In the genomic region with DNA sequence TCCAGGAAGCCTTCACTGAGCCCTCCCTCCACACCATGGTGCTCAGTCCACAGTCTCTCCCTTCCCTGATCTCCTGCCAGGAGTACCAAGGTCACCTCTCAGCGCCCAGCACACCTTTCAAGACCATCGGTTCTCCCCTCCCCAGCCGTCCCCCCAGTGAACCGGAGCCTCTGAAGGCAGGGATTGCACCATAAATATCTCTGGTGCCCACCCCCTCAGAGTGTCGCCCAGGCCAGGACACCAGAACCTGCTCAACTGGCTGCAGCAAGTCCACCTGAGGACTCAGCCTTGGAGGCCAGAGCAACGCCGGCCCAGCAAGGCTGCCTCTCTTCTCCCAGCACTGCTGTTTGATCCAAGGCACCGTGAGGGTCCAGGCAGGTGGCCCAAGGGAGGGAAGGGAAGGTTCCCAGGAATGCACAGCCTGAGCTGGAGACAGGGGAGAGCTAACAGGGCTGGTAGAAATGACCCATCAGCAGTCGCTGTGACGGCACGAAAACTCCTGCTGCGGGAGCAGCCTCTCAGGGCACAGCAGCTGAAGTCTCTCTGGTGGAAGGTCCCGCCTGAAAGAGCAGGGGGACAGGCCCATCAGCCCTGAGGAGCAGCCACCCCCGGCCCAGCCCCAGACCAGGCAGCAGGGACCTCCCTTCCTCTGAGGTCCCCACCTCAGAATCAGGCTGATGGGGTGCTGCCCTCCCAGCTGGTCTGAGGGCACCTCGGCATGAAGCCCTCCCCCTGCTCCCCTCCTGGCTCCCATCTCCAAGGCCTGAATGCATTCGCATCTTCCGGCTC, we compare ENCODE assay signal across 1 cellular context.
TF ChIP-seq lines count a peak whose summit lies in the region.

No MANE protein-coding gene starts in this region.

TF ChIP-seq in H1, 55 proteins besides CTCF, POLR2A, EP300 and RAD21:
- TF ChIP-seq SAP30 (IDR thresholded peaks at IDR 0.05; ENCODE audit: insufficient read depth, insufficient replicate concordance, low read length) (no peak), SIRT6 (IDR thresholded peaks at IDR 0.05; ENCODE audit: low read length) (no peak), RXRA (IDR thresholded peaks at IDR 0.05; ENCODE audit: insufficient read depth, low read depth, low read length) (no peak), HDAC6 (IDR thresholded peaks at IDR 0.05; ENCODE audit: low read depth, low read length) (no peak), CREB1 (IDR thresholded peaks at IDR 0.05) (no peak), EZH2 (IDR thresholded peaks at IDR 0.05; ENCODE audit: low read depth, low read length, severe bottlenecking) (no peak), MAFK (IDR thresholded peaks at IDR 0.05; ENCODE audit: low read depth, low read length) (no peak)
TF ChIP-seq in H1: peak in this region for 0.
